In genomic region chr11:33857924-33858323, GRCh38 we compare ENCODE assay signal across 1 cellular context.
TF ChIP-seq lines count a peak whose summit lies in the region.

No MANE protein-coding gene starts in this region.

TF ChIP-seq in K562, 482 proteins besides CTCF, POLR2A, EP300 and RAD21 (continued from another document and continues in another):
- TF ChIP-seq EP400 (IDR thresholded peaks at IDR 0.05): 0 out of 2 replicates have a peak, but pooled peaks have one; percentile 25
- no peak for TF ChIP-seq ZNF785 (CRISPR knock-in tag; IDR thresholded peaks at IDR 0.05)
- TF ChIP-seq ZNF655 (CRISPR knock-in tag; IDR thresholded peaks at IDR 0.05): no peak
- TF ChIP-seq ZFPM2 (CRISPR knock-in tag; IDR thresholded peaks at IDR 0.05): no peak
- TF ChIP-seq POLR2AphosphoS5 (IDR thresholded peaks at IDR 0.05; ENCODE audit: control insufficient read depth, insufficient read depth, low read depth, low read length): 0 out of 2 replicates have a peak, but pooled peaks have one; percentile 52
- peak; percentile 81 for TF ChIP-seq CC2D1A (IDR thresholded peaks at IDR 0.05)
- no peak for TF ChIP-seq ZNF408 (CRISPR knock-in tag; IDR thresholded peaks at IDR 0.05; ENCODE audit: low read depth)
- no peak for TF ChIP-seq MTA2 (IDR thresholded peaks at IDR 0.05; ENCODE audit: low read depth)
- TF ChIP-seq NCOA6 (IDR thresholded peaks at IDR 0.05): no peak
- no peak for TF ChIP-seq ZBTB17 (CRISPR knock-in tag; IDR thresholded peaks at IDR 0.05)
- TF ChIP-seq BACH1 (tag; IDR thresholded peaks at IDR 0.05): no peak
- peak; percentile 34 for TF ChIP-seq MAFK (IDR thresholded peaks at IDR 0.05; ENCODE audit: low read length)
- TF ChIP-seq AFF1 (IDR thresholded peaks at IDR 0.05; ENCODE audit: low read depth in 1 of 2, partially characterized antibody in 2 of 2): no peak
- TF ChIP-seq STAG1 (CRISPR knock-in tag; IDR thresholded peaks at IDR 0.05; ENCODE audit: borderline replicate concordance): peak; percentile 76; the same call in 1 of the 2 replicates
- no peak; the same call in 1 of the 2 replicates for TF ChIP-seq ZNF445 (CRISPR knock-in tag; IDR thresholded peaks at IDR 0.05; ENCODE audit: low read depth)
- TF ChIP-seq RAD51 (IDR thresholded peaks at IDR 0.05; ENCODE audit: borderline replicate concordance, low read depth): no peak
- TF ChIP-seq FIP1L1 (IDR thresholded peaks at IDR 0.05; ENCODE audit: low read depth, low read length, poor library complexity, severe bottlenecking): no peak
- TF ChIP-seq KLF6 (CRISPR knock-in tag; IDR thresholded peaks at IDR 0.05; ENCODE audit: borderline replicate concordance): no peak
- no peak for TF ChIP-seq BRD4 (IDR thresholded peaks at IDR 0.05)
- TF ChIP-seq POLR2AphosphoS2 (IDR thresholded peaks at IDR 0.05; ENCODE audit: low read length): peak; percentile 85
- peak; percentile 57 for TF ChIP-seq RB1 (IDR thresholded peaks at IDR 0.05; ENCODE audit: low read depth)
- TF ChIP-seq SOX6 (IDR thresholded peaks at IDR 0.05): peak; percentile 26; the same call in 1 of the 2 replicates
- TF ChIP-seq MYBL2 (IDR thresholded peaks at IDR 0.05; ENCODE audit: low read depth): no peak
- no peak for TF ChIP-seq MYBL2 (CRISPR knock-in tag; IDR thresholded peaks at IDR 0.05; ENCODE audit: borderline replicate concordance)
- no peak for TF ChIP-seq PHB (CRISPR knock-in tag; IDR thresholded peaks at IDR 0.05)
- TF ChIP-seq ATF3 (IDR thresholded peaks at IDR 0.05): no peak
- no peak for TF ChIP-seq ATF3 (CRISPR knock-in tag; conservative IDR thresholded peaks at IDR 0.05)
- no peak for TF ChIP-seq RBM34 (IDR thresholded peaks at IDR 0.05; ENCODE audit: borderline replicate concordance, insufficient read depth, low read length)
- no peak for TF ChIP-seq ZNF277 (CRISPR knock-in tag; IDR thresholded peaks at IDR 0.05; ENCODE audit: borderline replicate concordance)
- no peak for TF ChIP-seq ZBTB1 (CRISPR knock-in tag; IDR thresholded peaks at IDR 0.05; ENCODE audit: borderline replicate concordance, low read depth)
- TF ChIP-seq MNT (conservative IDR thresholded peaks at IDR 0.05): 0 out of 4 replicates have a peak, but pooled peaks of 1 of the 2 experiments have one; percentile 26
- peak; percentile 48; the same call in 1 of the 2 replicates for TF ChIP-seq CTBP1 (IDR thresholded peaks at IDR 0.05; ENCODE audit: borderline replicate concordance)
- TF ChIP-seq FOSL1 (tag; conservative IDR thresholded peaks at IDR 0.05): 0 out of 2 replicates have a peak, but pooled peaks have one; percentile 38
- TF ChIP-seq THRAP3 (IDR thresholded peaks at IDR 0.05; ENCODE audit: borderline replicate concordance): 0 out of 2 replicates have a peak, but pooled peaks have one; percentile 19
- TF ChIP-seq ZNF592 (IDR thresholded peaks at IDR 0.05): peak; percentile 69; the same call in 1 of the 2 replicates
- no peak for TF ChIP-seq TFAM (CRISPR knock-in tag; conservative IDR thresholded peaks at IDR 0.05)
- TF ChIP-seq ZFP36 (IDR thresholded peaks at IDR 0.05; ENCODE audit: low read depth, low read length, partially characterized antibody): peak; percentile 18
- TF ChIP-seq ZFX (CRISPR knock-in tag; IDR thresholded peaks at IDR 0.05): no peak
- TF ChIP-seq XRCC5 (IDR thresholded peaks at IDR 0.05; ENCODE audit: low read depth, low read length): 0 out of 2 replicates have a peak, but pooled peaks have one; percentile 38
- TF ChIP-seq USF2 (CRISPR knock-in tag; IDR thresholded peaks at IDR 0.05): no peak
- no peak for TF ChIP-seq ETV6 (IDR thresholded peaks at IDR 0.05; ENCODE audit: borderline replicate concordance in 1 of 2, low read depth in 2 of 2, low read length in 1 of 2)
- TF ChIP-seq ETV6 (CRISPR knock-in tag; IDR thresholded peaks at IDR 0.05; ENCODE audit: borderline replicate concordance): no peak
- TF ChIP-seq MAZ (CRISPR knock-in tag; conservative IDR thresholded peaks at IDR 0.05 in 1 of 2, IDR thresholded peaks at IDR 0.05 in 1 of 2): peak; percentile 29 to 48; a peak in 2 of 4 replicates
- TF ChIP-seq TEAD1 (CRISPR knock-in tag; IDR thresholded peaks at IDR 0.05): no peak
- TF ChIP-seq POLR3G (IDR thresholded peaks at IDR 0.05; ENCODE audit: extremely low read depth, insufficient read length, insufficient replicate concordance): no peak
- no peak for TF ChIP-seq RBM15 (IDR thresholded peaks at IDR 0.05; ENCODE audit: insufficient read depth, low read length)
- no peak for TF ChIP-seq BDP1 (IDR thresholded peaks at IDR 0.05; ENCODE audit: insufficient read depth, insufficient read length)
- TF ChIP-seq CREB1 (IDR thresholded peaks at IDR 0.05): no peak
- no peak for TF ChIP-seq CREB1 (CRISPR knock-in tag; IDR thresholded peaks at IDR 0.05)
- TF ChIP-seq MLX (CRISPR knock-in tag; conservative IDR thresholded peaks at IDR 0.05): no peak
- peak; percentile 17; the same call in 1 of the 2 replicates for TF ChIP-seq HCFC1 (IDR thresholded peaks at IDR 0.05; ENCODE audit: low read depth, low read length)
- TF ChIP-seq ILK (tag; IDR thresholded peaks at IDR 0.05; ENCODE audit: borderline replicate concordance, low read depth): no peak
- TF ChIP-seq TAF1 (IDR thresholded peaks at IDR 0.05; ENCODE audit: control insufficient read depth, extremely low read depth, insufficient read depth, low read length, severe bottlenecking): no peak
- TF ChIP-seq ILF3 (IDR thresholded peaks at IDR 0.05; ENCODE audit: borderline replicate concordance): 0 out of 2 replicates have a peak, but pooled peaks have one; percentile 57
- peak; percentile 32; the same call in 1 of the 2 replicates for TF ChIP-seq ZNF316 (IDR thresholded peaks at IDR 0.05)
